Comparison of ENCODE assay signal across 8 cellular contexts in genomic region chr19:8517551-8518442, GRCh38. TPM values are rescaled to one million over a fixed set of nuclear protein-coding genes. Genes with fewer than 3 reads are reported as not detected.
DNase-seq lines count a peak whose midpoint lies in the region; ATAC-seq and TF ChIP-seq lines count a peak whose summit lies in the region.

No MANE protein-coding gene starts in this region.

- no peak overlapping the region for H3K14ac ChIP-seq in neuronal stem cell (ENCODE audit: low read length)

- H3K79me1 ChIP-seq in neuronal stem cell (ENCODE audit: low read depth, low read length): no peaks in the 10 kb centered on the region

- DNase-seq in EH (ENCODE audit: low read depth): peak; percentile 49
- DNase-seq in RWPE1 (ENCODE audit: low spot score): no peak
- peak; percentile 61 for DNase-seq in activated naive CD8-positive, alpha-beta T cell treated with anti-CD3 and anti-CD28 coated beads, Interleukin-2, amount 10 ng/mL, durations not matched to agents 7 days and 5 days
- DNase-seq in neuronal stem cell (ENCODE audit: low spot score): no peak
- DNase-seq in NCI-H226: no peak
- no peak for DNase-seq in occipital lobe (lab: John Stamatoyannopoulos, UW)
- DNase-seq in C1 segment of cervical spinal cord (lab: John Stamatoyannopoulos, UW): no peak

- H2BK15ac ChIP-seq in neuronal stem cell (ENCODE audit: low read length): no peak overlapping the region

- H3K4ac ChIP-seq in neuronal stem cell (ENCODE audit: low read length): no peak overlapping the region

- no CpG with 5 or more reads among the region's 10 CpGs for WGBS in neuronal stem cell (ENCODE audit: extremely low coverage in 2 of 2, insufficient read length in 2 of 2, insufficient replicate concordance in 1 of 2), 2 donors

- H2BK120ac ChIP-seq in neuronal stem cell (ENCODE audit: low read depth, low read length): no peak overlapping the region

- no peak overlapping the region for H3K23ac ChIP-seq in neuronal stem cell (ENCODE audit: low read depth, low read length, poor library complexity)

- H4K8ac ChIP-seq in neuronal stem cell (ENCODE audit: low read depth, low read length): no peak overlapping the region

- no peak overlapping the region for H3K9ac ChIP-seq in neuronal stem cell (ENCODE audit: low read depth, low read length, poor library complexity)

- peak overlapping the region; percentile 71 for H3K4me3 Mint-ChIP-seq in activated naive CD8-positive, alpha-beta T cell treated with anti-CD3 and anti-CD28 coated beads, Interleukin-2, amount 10 ng/mL, durations not matched to agents 7 days and 5 days

- ATAC-seq in activated naive CD8-positive, alpha-beta T cell treated with anti-CD3 and anti-CD28 coated beads, Interleukin-2, amount 10 ng/mL, durations not matched to agents 7 days and 5 days (ENCODE audit: low read depth): peak; percentile 43
- ATAC-seq in HG02610 (IDR thresholded peaks at IDR 0.05; ENCODE audit: unreplicated experiment): no peak

- peaks cover 39% of the 10 kb centered on the region for H3K4me1 Mint-ChIP-seq in activated naive CD8-positive, alpha-beta T cell treated with anti-CD3 and anti-CD28 coated beads, Interleukin-2, amount 10 ng/mL, durations not matched to agents 7 days and 5 days

- no peak overlapping the region for H2BK5ac ChIP-seq in neuronal stem cell (ENCODE audit: low read length)

- H2AFZ ChIP-seq in neuronal stem cell (ENCODE audit: low read length): peak overlapping the region; percentile 25

- POLR2A ChIA-PET in RWPE1 (lab: Yijun Ruan, JAX; ENCODE audit: low non-redundant PET): no interaction called here
- POLR2A ChIA-PET in activated naive CD8-positive, alpha-beta T cell treated with anti-CD3 and anti-CD28 coated beads, Interleukin-2, amount 10 ng/mL, durations not matched to agents 7 days and 5 days (lab: Charles Lee): interaction anchor here (0.7 to 7.9 kb wide), 9 partner anchors 13 to 73 kb away, joined by 3 to 107 read pairs (median 5); partner anchors contain the start of genes HNRNPM, MYO1F and PRAM1

- no peaks in the 10 kb centered on the region for H3K9me3 Mint-ChIP-seq in activated naive CD8-positive, alpha-beta T cell treated with anti-CD3 and anti-CD28 coated beads, Interleukin-2, amount 10 ng/mL, durations not matched to agents 7 days and 5 days

- H3K27me3 Mint-ChIP-seq in activated naive CD8-positive, alpha-beta T cell treated with anti-CD3 and anti-CD28 coated beads, Interleukin-2, amount 10 ng/mL, durations not matched to agents 7 days and 5 days: no peaks in the 10 kb centered on the region

- H3K27me3 ChIP-seq in neuronal stem cell (ENCODE audit: control insufficient read depth in 3 of 3, insufficient read depth in 3 of 3, low read depth in 1 of 3, low read length in 3 of 3): no peaks in the 10 kb centered on the region

- no peak for TF ChIP-seq CTCF in RWPE1 (conservative IDR thresholded peaks at IDR 0.05; ENCODE audit: low read depth)

- CTCF ChIA-PET in RWPE1 (lab: Yijun Ruan, JAX): no interaction called here

- peaks cover 4% of the 10 kb centered on the region in 2 donors for H3K4me1 ChIP-seq in neuronal stem cell (ENCODE audit: control insufficient read depth in 2 of 2, insufficient read depth in 1 of 2, low read depth in 1 of 2, low read length in 2 of 2)

- H3K27ac Mint-ChIP-seq in activated naive CD8-positive, alpha-beta T cell treated with anti-CD3 and anti-CD28 coated beads, Interleukin-2, amount 10 ng/mL, durations not matched to agents 7 days and 5 days: peak overlapping the region; percentile 96

- no peak overlapping the region for H4K91ac ChIP-seq in neuronal stem cell (ENCODE audit: low read depth, low read length, poor library complexity)

- H2BK12ac ChIP-seq in neuronal stem cell (ENCODE audit: low read length): no peak overlapping the region

- no peak overlapping the region for H3K4me3 ChIP-seq in neuronal stem cell (ENCODE audit: low read length in 2 of 2)

- no peaks in the 10 kb centered on the region for H3K9me3 ChIP-seq in neuronal stem cell (replicated peaks in 1 of 2; ENCODE audit: control insufficient read depth in 2 of 2, insufficient read depth in 1 of 2, low read depth in 1 of 2, low read length in 2 of 2)

- no peak overlapping the region for H2AK5ac ChIP-seq in neuronal stem cell (ENCODE audit: low read depth, low read length)

- H3K18ac ChIP-seq in neuronal stem cell (ENCODE audit: low read length): no peak overlapping the region

- no peaks in the 10 kb centered on the region for H3K36me3 ChIP-seq in neuronal stem cell (replicated peaks in 1 of 2; ENCODE audit: control insufficient read depth in 2 of 2, insufficient read depth in 2 of 2, low read length in 2 of 2)

- peaks cover 12% of the 10 kb centered on the region for H3K36me3 Mint-ChIP-seq in activated naive CD8-positive, alpha-beta T cell treated with anti-CD3 and anti-CD28 coated beads, Interleukin-2, amount 10 ng/mL, durations not matched to agents 7 days and 5 days

- H3K4me2 ChIP-seq in neuronal stem cell (ENCODE audit: insufficient read depth, low read length, poor library complexity, severe bottlenecking): no peak overlapping the region

- H3K27ac ChIP-seq in RWPE1 (peak overlapping the region; percentile 9; the same call in 1 of the 2 replicates), neuronal stem cell (replicated peaks; ENCODE audit: low read length) (no peak overlapping the region)

RNA-seq across cellular contexts. Expression of gene ZNF414, which starts 3.8 kb away (rescaled TPM):
- total RNA-seq in activated naive CD8-positive, alpha-beta T cell treated with anti-CD3 and anti-CD28 coated beads, Interleukin-2, amount 10 ng/mL, durations not matched to agents 7 days and 5 days: 10 to 100 TPM; 38.2 to 40.5 TPM
- polyA plus RNA-seq in neuronal stem cell (2013, experiment 1 of 2): 32.3 TPM
- 33.4 TPM for polyA plus RNA-seq in neuronal stem cell (2013, experiment 2 of 2)
- 1.6 TPM for total RNA-seq in occipital lobe

RNA-seq across cellular contexts. Expression of gene PRAM1, which starts 15.4 kb away (rescaled TPM):
- total RNA-seq in activated naive CD8-positive, alpha-beta T cell treated with anti-CD3 and anti-CD28 coated beads, Interleukin-2, amount 10 ng/mL, durations not matched to agents 7 days and 5 days: 1 to 10 TPM; 2.3 to 2.5 TPM
- 1.2 TPM for polyA plus RNA-seq in neuronal stem cell (2013, experiment 1 of 2)
- polyA plus RNA-seq in neuronal stem cell (2013, experiment 2 of 2): 1.2 TPM
- not detected for total RNA-seq in occipital lobe

RNA-seq across cellular contexts. Expression of gene MYO1F, which starts 59.4 kb away (rescaled TPM):
- 100 to 1,000 TPM; 306 to 332 TPM for total RNA-seq in activated naive CD8-positive, alpha-beta T cell treated with anti-CD3 and anti-CD28 coated beads, Interleukin-2, amount 10 ng/mL, durations not matched to agents 7 days and 5 days
- 0.11 TPM for polyA plus RNA-seq in neuronal stem cell (2013, experiment 1 of 2)
- 0.11 TPM for polyA plus RNA-seq in neuronal stem cell (2013, experiment 2 of 2)
- 1.7 TPM for total RNA-seq in occipital lobe

Comparison
In these comparisons a context has a peak if more than half of its experiments do, and no peak if none do; other contexts are left out.
1. DNase-seq: peak in EH (single experiment) and activated naive CD8-positive, alpha-beta T cell treated with anti-CD3 and anti-CD28 coated beads, Interleukin-2, amount 10 ng/mL, durations not matched to agents 7 days and 5 days (single experiment); none in RWPE1 (single experiment), neuronal stem cell (single experiment), NCI-H226 (single experiment), occipital lobe (single experiment) and C1 segment of cervical spinal cord (0 of 14).
2. RNA of gene ZNF414, which starts 3.8 kb away (total RNA-seq): 38.2 to 40.5 TPM in activated naive CD8-positive, alpha-beta T cell treated with anti-CD3 and anti-CD28 coated beads, Interleukin-2, amount 10 ng/mL, durations not matched to agents 7 days and 5 days; 1.6 TPM in occipital lobe (single experiment); every median in the first group is over 10 times any median in the second.
3. RNA of gene MYO1F, which starts 59.4 kb away (total RNA-seq): 306 to 332 TPM in activated naive CD8-positive, alpha-beta T cell treated with anti-CD3 and anti-CD28 coated beads, Interleukin-2, amount 10 ng/mL, durations not matched to agents 7 days and 5 days; 1.7 TPM in occipital lobe (single experiment); every median in the first group is over 100 times any median in the second.